ENCODE assay signal across 1 cellular context in the genomic region with DNA sequence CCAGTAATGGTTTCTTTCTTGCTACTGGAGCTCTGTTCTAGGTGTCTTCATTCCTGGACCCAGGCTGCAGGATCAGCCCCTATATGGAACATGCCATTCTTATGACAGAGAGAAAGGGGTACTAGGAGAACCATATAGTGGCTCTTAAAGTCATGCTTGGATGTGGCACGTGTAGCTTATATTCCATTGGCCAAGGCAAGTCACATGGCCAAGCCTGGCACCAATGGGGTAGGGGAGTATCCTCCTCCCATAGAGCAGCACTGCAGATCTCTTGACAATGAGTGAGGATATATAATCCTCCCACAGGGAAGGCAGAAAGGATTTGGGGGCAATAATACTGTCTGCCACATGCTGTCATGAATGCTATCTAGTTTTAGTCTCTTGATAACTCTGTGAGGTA.
TF ChIP-seq lines count a peak whose summit lies in the region.

No MANE protein-coding gene starts in this region.

TF ChIP-seq in Ishikawa, 13 proteins besides CTCF, POLR2A, EP300 and RAD21 (continued from another document):
- TF ChIP-seq REST (IDR thresholded peaks at IDR 0.05; ENCODE audit: low read depth) = no peak
- TF ChIP-seq, protein P1, sequence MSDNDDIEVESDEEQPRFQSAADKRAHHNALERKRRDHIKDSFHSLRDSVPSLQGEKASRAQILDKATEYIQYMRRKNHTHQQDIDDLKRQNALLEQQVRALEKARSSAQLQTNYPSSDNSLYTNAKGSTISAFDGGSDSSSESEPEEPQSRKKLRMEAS (IDR thresholded peaks at IDR 0.05) = no peak
TF ChIP-seq in Ishikawa: peak in this region for 1.
